Comparison of ENCODE assay signal across 22 cellular contexts in genomic region chr4:47567511-47567910, GRCh38.
DNase-seq lines count a peak whose midpoint lies in the region; ATAC-seq, FAIRE-seq and TF ChIP-seq lines count a peak whose summit lies in the region.
"Had no signal": no experiment of that assay in that cellular context is flagged by ENCODE, and none has a peak within 500 bp of the region (broad histone marks: within the 10 kb centered on the region; RNA-seq: fewer than 3 reads in every experiment).

No MANE protein-coding gene starts in this region.

- CTCF ChIA-PET in PC-3 (lab: Charles Lee), result no interaction called here
- CTCF ChIA-PET in K562 (lab: Yijun Ruan, JAX; ENCODE audit: low intra/inter-chr PET ratio), result no interaction called here

- H3K9me3 ChIP-seq in GM23248 (ENCODE audit: low read depth) (no peaks in the 10 kb centered on the region), PC-3 (ENCODE audit: low read length) (no peaks in the 10 kb centered on the region), K562 (replicated peaks; ENCODE audit: control insufficient read depth, insufficient read depth, low read depth, low read length) (no peaks in the 10 kb centered on the region)

- H3K27ac ChIP-seq in GM23248 (no peak overlapping the region), PC-3 (ENCODE audit: low read length) (no peak overlapping the region), K562 (ENCODE audit: extremely low read depth, low read depth, low read length) (no peak overlapping the region), foreskin keratinocyte (no peak overlapping the region)
- H3K27ac ChIP-seq: RWPE1 had no signal

- H4K20me1 ChIP-seq in GM23248 (ENCODE audit: insufficient read depth), result no peaks in the 10 kb centered on the region
- H4K20me1 ChIP-seq in PC-3 (ENCODE audit: low read length), result no peaks in the 10 kb centered on the region
- H4K20me1 ChIP-seq in K562 (replicated peaks; ENCODE audit: control insufficient read depth, insufficient read depth, low read length), result no peaks in the 10 kb centered on the region

- in situ Hi-C loops in GM23248 (cut with MboI) (loop anchor here (10.0 kb wide), 1 partner anchor 173 kb away; no protein-coding TSS in a partner anchor), K562 (cut with MboI) (no loop called here)

- no peak overlapping the region for H3K9ac ChIP-seq in GM23248
- no peak overlapping the region for H3K9ac ChIP-seq in PC-3 (ENCODE audit: low read length)
- H3K9ac ChIP-seq in K562 (ENCODE audit: insufficient read depth in 1 of 2, low read depth in 2 of 2, low read length in 2 of 2), result no peak overlapping the region

- no peaks in the 10 kb centered on the region for H3K9me1 ChIP-seq in K562 (ENCODE audit: control insufficient read depth, insufficient read depth, low read length)

- peaks cover 54% of the 10 kb centered on the region for H3K36me3 ChIP-seq in GM23248 (ENCODE audit: low read depth)
- H3K36me3 ChIP-seq in PC-3 (ENCODE audit: low read depth, low read length), result no peaks in the 10 kb centered on the region; the same call in 1 of the 2 replicates
- no peaks in the 10 kb centered on the region for H3K36me3 ChIP-seq in K562 (ENCODE audit: control insufficient read depth, insufficient read depth, low read length)

- TF ChIP-seq CTCF in PC-3 (conservative IDR thresholded peaks at IDR 0.05; ENCODE audit: low read depth, low read length) (no peak), K562 (IDR thresholded peaks at IDR 0.05 in 2 of 3, conservative IDR thresholded peaks at IDR 0.05 in 1 of 3; ENCODE audit: insufficient read depth in 2 of 3, low read depth in 1 of 3, low read length in 3 of 3) (no peak), foreskin keratinocyte (conservative IDR thresholded peaks at IDR 0.05) (no peak), GM20000 (IDR thresholded peaks at IDR 0.05; ENCODE audit: extremely low read depth, missing control alignments) (no peak)

- DNase-seq in GM23248, result peak; percentile 21
- peak; percentile 25 for DNase-seq in PC-3
- no peak for DNase-seq in K562 (ENCODE audit: extremely low read depth in 1 of 4, low spot score in 3 of 4)
- peak in 1 of 2 donors; percentile 29 for DNase-seq in foreskin keratinocyte
- DNase-seq in NCI-H2107 (lab: John Stamatoyannopoulos, UW), result no peak
- no peak for DNase-seq in HuH-7.5 (ENCODE audit: low spot score)
- no peak for DNase-seq in GM20000 (ENCODE audit: low spot score)
- DNase-seq: CD8-positive, alpha-beta memory T cell; DMS 273 treated with DMSO at 0.1 percent for 48 hours; DMS79; H7; Karpas-422; MV-4-11; NCI-H1105; NCI-H1436 treated with DMSO at 0.1 percent for 48 hours; NCI-H187 treated with DMSO at 0.1 percent for 48 hours; NCI-H524; NCI-H774; SHP77 treated with DMSO at 0.1 percent for 48 hours; T-helper 1 cell had no signal

- ATAC-seq in PC-3 (peak; percentile 64; the same call in 1 of the 2 replicates), K562 (no peak), foreskin keratinocyte (peak; percentile 69), GM18861 (IDR thresholded peaks at IDR 0.05; ENCODE audit: unreplicated experiment) (no peak)

- BruUV-seq in PC-3 (replicated peaks; lab: Mats Ljungman, UMichigan) (no TSS peak), K562 (replicated peaks; lab: Mats Ljungman, UMichigan) (no TSS peak)

- H2AFZ ChIP-seq in GM23248 (no peak overlapping the region), PC-3 (ENCODE audit: low read length) (peak overlapping the region; percentile 38), K562 (ENCODE audit: low read depth, low read length) (peak overlapping the region; percentile 14)

- 98 to 100% methylated on average over 1 of the region's 1 CpG for WGBS in GM23248 (ENCODE audit: low coverage in 1 of 2, low lambda C conversion rate in 2 of 2, missing lambda C conversion rate in 2 of 2), 2 experiments
- WGBS in K562 (ENCODE audit: insufficient coverage, low coverage, missing lambda C conversion rate), result 67% methylated on average over 1 of the region's 1 CpG

- H3K9me2 ChIP-seq in GM23248 (ENCODE audit: insufficient read depth), result no peaks in the 10 kb centered on the region
- no peaks in the 10 kb centered on the region for H3K9me2 ChIP-seq in PC-3 (replicated peaks; ENCODE audit: low read length)

- H3F3A ChIP-seq in GM23248 (ENCODE audit: insufficient read depth) (peaks cover 5% of the 10 kb centered on the region; the same call in 1 of the 2 replicates), PC-3 (ENCODE audit: low read length, unreplicated experiment) (no peaks in the 10 kb centered on the region)

- POLR2A ChIA-PET in PC-3 (lab: Charles Lee; ENCODE audit: unreplicated experiment) (no interaction called here), K562 (lab: Yijun Ruan, JAX) (no interaction called here)

- H3K4me3 ChIP-seq in GM23248 (no peak overlapping the region), PC-3 (ENCODE audit: low read length) (no peak overlapping the region), K562 (no peak overlapping the region)

- TF ChIP-seq RAD21 in K562 (CRISPR knock-in tag; conservative IDR thresholded peaks at IDR 0.05 in 1 of 2, IDR thresholded peaks at IDR 0.05 in 1 of 2), result no peak

- H3K27me3 ChIP-seq in GM23248 (replicated peaks; ENCODE audit: insufficient read depth) (no peaks in the 10 kb centered on the region), PC-3 (ENCODE audit: low read length) (no peaks in the 10 kb centered on the region), K562 (ENCODE audit: control insufficient read depth in 2 of 2, insufficient read depth in 2 of 2, low read length in 2 of 2) (no peaks in the 10 kb centered on the region), foreskin keratinocyte (no peaks in the 10 kb centered on the region)

- no peak for FAIRE-seq in K562 (lab: Jason Lieb, UNC)

- TF ChIP-seq EP300 in K562 (IDR thresholded peaks at IDR 0.05; ENCODE audit: low read length), result no peak

- intact Hi-C loops in PC-3 (cut with micrococcal nuclease) (loop anchor here (10.0 kb wide), 1 partner anchor 53 kb away; no protein-coding TSS in a partner anchor), K562 (cut with micrococcal nuclease) (loop anchor here (10.0 kb wide), 1 partner anchor 183 kb away; no protein-coding TSS in a partner anchor)

- TF ChIP-seq POLR2A in K562 (conservative IDR thresholded peaks at IDR 0.05), result no peak

- H3K4me2 ChIP-seq in GM23248 (ENCODE audit: unreplicated experiment), result no peak overlapping the region
- H3K4me2 ChIP-seq in PC-3 (ENCODE audit: low read length), result no peak overlapping the region
- H3K4me2 ChIP-seq in K562 (ENCODE audit: insufficient read depth, low read length), result no peak overlapping the region

- H3K79me2 ChIP-seq in GM23248 (ENCODE audit: insufficient read depth) (no peaks in the 10 kb centered on the region), PC-3 (ENCODE audit: low read length) (no peaks in the 10 kb centered on the region), K562 (ENCODE audit: control insufficient read depth, insufficient read depth, low read length) (no peaks in the 10 kb centered on the region)

- H3K4me1 ChIP-seq in GM23248 (ENCODE audit: insufficient read depth), result peaks cover 21% of the 10 kb centered on the region
- peaks cover 13% of the 10 kb centered on the region; the same call in 1 of the 2 replicates for H3K4me1 ChIP-seq in PC-3 (ENCODE audit: insufficient read depth, low read length)
- peaks cover 7 to 15% of the 10 kb centered on the region in 2 experiments; a peak in 4 of 5 replicates for H3K4me1 ChIP-seq in K562 (replicated peaks in 1 of 2; ENCODE audit: control insufficient read depth in 2 of 2, insufficient read depth in 2 of 2, low read length in 2 of 2)
- H3K4me1 ChIP-seq in foreskin keratinocyte, result peaks cover 9% of the 10 kb centered on the region

TF ChIP-seq in K562, 482 proteins besides CTCF, POLR2A, EP300 and RAD21 (continues in another document):
- TF ChIP-seq NCOA1 (IDR thresholded peaks at IDR 0.05; ENCODE audit: low read depth) (no peak), ZNF280A (IDR thresholded peaks at IDR 0.05; ENCODE audit: low read depth, partially characterized antibody) (no peak), SNAPC5 (CRISPR knock-in tag; IDR thresholded peaks at IDR 0.05) (no peak), ESRRB (CRISPR knock-in tag; IDR thresholded peaks at IDR 0.05; ENCODE audit: borderline replicate concordance) (no peak), HES1 (IDR thresholded peaks at IDR 0.05; ENCODE audit: low read depth) (no peak), FOXP1 (CRISPR knock-in tag; IDR thresholded peaks at IDR 0.05) (no peak)

Comparison
In these comparisons a context has a peak if more than half of its experiments do, and no peak if none do; other contexts are left out.
1. DNase-seq: peak in GM23248 (single experiment) and PC-3 (single experiment); none in K562 (0 of 4), NCI-H2107 (single experiment), HuH-7.5 (single experiment) and GM20000 (single experiment).
2. ATAC-seq: peak in PC-3 (single experiment) and foreskin keratinocyte (single experiment); none in K562 (single experiment) and GM18861 (single experiment).